Comparison of ENCODE assay signal across 33 cellular contexts in the genomic region with DNA sequence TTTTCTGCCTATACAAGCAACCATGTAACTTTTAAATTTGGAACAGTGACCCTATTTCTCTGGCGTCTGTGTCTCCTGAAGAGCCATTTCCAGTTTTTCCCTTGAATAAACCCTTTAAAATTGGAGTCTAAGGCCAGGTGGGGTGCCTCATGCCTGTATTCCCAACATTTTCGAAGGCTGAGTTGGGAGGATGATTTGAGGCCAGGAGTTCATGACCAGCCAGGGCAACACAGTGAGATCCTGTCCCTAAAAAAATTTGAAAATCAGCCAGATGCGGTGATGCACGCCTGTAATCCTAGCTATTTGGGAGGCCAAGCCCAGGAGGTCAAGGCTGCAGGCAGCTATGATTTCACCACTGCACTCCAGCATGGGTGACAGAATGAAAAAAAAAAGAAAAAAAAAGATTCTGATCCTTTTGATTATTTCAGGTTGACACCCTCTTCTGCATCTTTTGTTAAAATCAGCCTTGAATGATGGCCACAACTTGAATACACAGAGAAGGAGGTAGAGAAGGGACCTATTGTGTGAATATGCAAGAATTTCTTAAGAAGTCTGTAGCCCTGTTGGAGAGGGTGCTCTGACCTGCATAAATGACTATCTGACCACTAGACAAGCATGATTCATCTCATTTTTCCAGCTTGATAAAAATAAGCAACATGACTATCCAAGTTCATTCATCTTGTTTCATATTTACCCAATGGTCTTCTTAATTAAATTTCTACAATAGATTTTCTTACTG. TPM values are rescaled to one million over a fixed set of nuclear protein-coding genes. Genes with fewer than 3 reads are reported as not detected.
DNase-seq lines count a peak whose midpoint lies in the region; TF ChIP-seq lines count a peak whose summit lies in the region.
"Had no signal": no experiment of that assay in that cellular context is flagged by ENCODE, and none has a peak within 500 bp of the region (broad histone marks: within the 10 kb centered on the region; RNA-seq: fewer than 3 reads in every experiment).

No MANE protein-coding gene starts in this region.

- no peak overlapping the region for H3K9ac ChIP-seq in HUES48 (ENCODE audit: low read depth, low read length)

- H3K36me3 Mint-ChIP-seq in endothelial cell (ENCODE audit: low read depth, unreplicated experiment): no peaks in the 10 kb centered on the region
- H3K36me3 Mint-ChIP-seq: activated naive CD8-positive, alpha-beta T cell treated with anti-CD3 and anti-CD28 coated beads for 36 hours; CD8-positive, alpha-beta T cell had no signal

- H3K36me3 ChIP-seq in HUES48 (ENCODE audit: control insufficient read depth, insufficient read depth, low read length): no peaks in the 10 kb centered on the region
- H3K36me3 ChIP-seq: BE2C, left lung had no signal

- H3K27me3 ChIP-seq in HUES48 (ENCODE audit: control insufficient read depth, insufficient read depth, low read length): no peaks in the 10 kb centered on the region
- H3K27me3 ChIP-seq: dorsolateral prefrontal cortex, left lung, testis had no signal

- H3K4me3 ChIP-seq in HUES48 (ENCODE audit: low read depth, low read length) (no peak overlapping the region), astrocyte of the cerebellum (ENCODE audit: low read depth, low read length) (no peak overlapping the region)
- H3K4me3 ChIP-seq: dorsolateral prefrontal cortex, left lung, testis had no signal

- H3K27ac Mint-ChIP-seq in endothelial cell (ENCODE audit: unreplicated experiment): no peak overlapping the region
- H3K27ac Mint-ChIP-seq: activated B cell treated with CpG ODN at 0.5 μM for 24 hours; activated naive CD8-positive, alpha-beta T cell treated with anti-CD3 and anti-CD28 coated beads for 36 hours; CD8-positive, alpha-beta T cell had no signal

- H3K9me3 ChIP-seq in HUES48 (ENCODE audit: control insufficient read depth, insufficient read depth, low read length): no peaks in the 10 kb centered on the region
- H3K9me3 ChIP-seq: BE2C, left lung, testis had no signal

- H3K4me3 Mint-ChIP-seq in endothelial cell (ENCODE audit: unreplicated experiment): no peak overlapping the region
- H3K4me3 Mint-ChIP-seq: activated B cell treated with CpG ODN at 0.5 μM for 24 hours; activated naive CD8-positive, alpha-beta T cell treated with anti-CD3 and anti-CD28 coated beads for 36 hours; activated T-cell treated with anti-CD3 and anti-CD28 coated beads, Interleukin-2, amount 50 U/mL, for 4 hours; CD8-positive, alpha-beta T cell; H9; neural crest cell had no signal

- H3K9me3 Mint-ChIP-seq in endothelial cell (ENCODE audit: unreplicated experiment): no peaks in the 10 kb centered on the region
- H3K9me3 Mint-ChIP-seq: activated B cell treated with CpG ODN at 0.5 μM for 24 hours; activated naive CD8-positive, alpha-beta T cell treated with anti-CD3 and anti-CD28 coated beads for 36 hours; activated T-cell treated with anti-CD3 and anti-CD28 coated beads, Interleukin-2, amount 50 U/mL, for 4 hours; CD8-positive, alpha-beta T cell; H9; neural crest cell had no signal

- peak overlapping the region; percentile 73 for H3K27ac ChIP-seq in HUES48 (ENCODE audit: low read depth, low read length)
- H3K27ac ChIP-seq: dorsolateral prefrontal cortex, left lung, testis had no signal

- in situ Hi-C loops in astrocyte of the cerebellum (cut with HindIII; ENCODE audit: low sequenced_read_pairs): no loop called here

- H3K27me3 Mint-ChIP-seq in endothelial cell (ENCODE audit: unreplicated experiment): peaks cover 5% of the 10 kb centered on the region
- H3K27me3 Mint-ChIP-seq: activated B cell treated with CpG ODN at 0.5 μM for 24 hours; activated naive CD8-positive, alpha-beta T cell treated with anti-CD3 and anti-CD28 coated beads for 36 hours had no signal

- peaks cover 4% of the 10 kb centered on the region; the same call in 1 of the 2 replicates for H3K4me1 ChIP-seq in HUES48 (ENCODE audit: control insufficient read depth, insufficient read depth, low read length)
- H3K4me1 ChIP-seq: BE2C, left lung, testis had no signal

- H3K4me1 Mint-ChIP-seq in endothelial cell (ENCODE audit: unreplicated experiment): no peaks in the 10 kb centered on the region

- DNase-seq in Daoy (ENCODE audit: low read depth): peak; percentile 26
- peak; percentile 5 for DNase-seq in astrocyte of the cerebellum (ENCODE audit: low read depth)
- peak; percentile 53 for DNase-seq in kidney tubule cell (ENCODE audit: low spot score)
- no peak for DNase-seq in SIG-M5 (lab: John Stamatoyannopoulos, UW)
- no peak for DNase-seq in endothelial cell (ENCODE audit: low spot score)
- no peak for DNase-seq in cerebellar cortex (ENCODE audit: low spot score)
- DNase-seq: ACHN; activated B cell treated with CpG ODN at 0.5 μM for 24 hours; activated CD4-positive, alpha-beta T cell treated with anti-CD3 and anti-CD28 coated beads, Interleukin-2, amount 50 U/mL, for 1 hour; activated gamma-delta T cell; activated naive CD8-positive, alpha-beta T cell treated with anti-CD3 and anti-CD28 coated beads for 36 hours; activated T-cell treated with anti-CD3 and anti-CD28 coated beads, Interleukin-2, amount 50 U/mL, for 4 hours; aorta; BE2C; CD8-positive, alpha-beta T cell; cerebellar nuclear complex; dorsolateral prefrontal cortex; H9; Kasumi-1; left lung; mesendoderm; MV-4-11; NCI-H146; NCI-H446; NCI-H774; right cardiac atrium; RPMI8226; stimulated activated CD4-positive, alpha-beta T cell treated with anti-CD3 and anti-CD28 coated beads, Interleukin-1b, Interleukin-23, amount 100 ng/mL, for 48 hours; stimulated activated naive CD8-positive, alpha-beta T cell treated with anti-CD3 and anti-CD28 coated beads, Interleukin-15, Interleukin-2, amounts not matched to agents 100 U/mL and 50 U/mL, for 24 hours; T1000; testis had no signal

- TF ChIP-seq CTCF in astrocyte of the cerebellum (IDR thresholded peaks at IDR 0.05; ENCODE audit: low read depth, low read length, missing control alignments) (no peak), endothelial cell (IDR thresholded peaks at IDR 0.05; ENCODE audit: unreplicated experiment) (no peak)

RNA-seq across cellular contexts. Expression of a gene that starts 40.2 kb away (rescaled TPM):
- 237 and 242 TPM in 2 replicates for total RNA-seq in Daoy (2014; rRNA removed; shearing (Covaris generic))
- 131 TPM for total RNA-seq in endothelial cell (ENCODE audit: unreplicated experiment)

Comparison
In these comparisons a context has a peak if more than half of its experiments do, and no peak if none do; other contexts are left out.
1. DNase-seq: peak in Daoy (single experiment), astrocyte of the cerebellum (single experiment) and kidney tubule cell (single experiment); none in SIG-M5 (single experiment), endothelial cell (single experiment) and cerebellar cortex (single experiment).